ENCODE assay signal across 1 cellular context in genomic region chr19:16540948-16541347, GRCh38.
TF ChIP-seq lines count a peak whose summit lies in the region.

No MANE protein-coding gene starts in this region.

TF ChIP-seq in HCT116, 20 proteins besides CTCF, POLR2A, EP300 and RAD21 (continued from another document):
- TF ChIP-seq SRF (IDR thresholded peaks at IDR 0.05; ENCODE audit: low read depth) (no peak), REST (IDR thresholded peaks at IDR 0.05; ENCODE audit: low read depth) (no peak)
TF ChIP-seq in HCT116: peak in this region for 0.
